ENCODE assay signal across 29 cellular contexts in the genomic region with DNA sequence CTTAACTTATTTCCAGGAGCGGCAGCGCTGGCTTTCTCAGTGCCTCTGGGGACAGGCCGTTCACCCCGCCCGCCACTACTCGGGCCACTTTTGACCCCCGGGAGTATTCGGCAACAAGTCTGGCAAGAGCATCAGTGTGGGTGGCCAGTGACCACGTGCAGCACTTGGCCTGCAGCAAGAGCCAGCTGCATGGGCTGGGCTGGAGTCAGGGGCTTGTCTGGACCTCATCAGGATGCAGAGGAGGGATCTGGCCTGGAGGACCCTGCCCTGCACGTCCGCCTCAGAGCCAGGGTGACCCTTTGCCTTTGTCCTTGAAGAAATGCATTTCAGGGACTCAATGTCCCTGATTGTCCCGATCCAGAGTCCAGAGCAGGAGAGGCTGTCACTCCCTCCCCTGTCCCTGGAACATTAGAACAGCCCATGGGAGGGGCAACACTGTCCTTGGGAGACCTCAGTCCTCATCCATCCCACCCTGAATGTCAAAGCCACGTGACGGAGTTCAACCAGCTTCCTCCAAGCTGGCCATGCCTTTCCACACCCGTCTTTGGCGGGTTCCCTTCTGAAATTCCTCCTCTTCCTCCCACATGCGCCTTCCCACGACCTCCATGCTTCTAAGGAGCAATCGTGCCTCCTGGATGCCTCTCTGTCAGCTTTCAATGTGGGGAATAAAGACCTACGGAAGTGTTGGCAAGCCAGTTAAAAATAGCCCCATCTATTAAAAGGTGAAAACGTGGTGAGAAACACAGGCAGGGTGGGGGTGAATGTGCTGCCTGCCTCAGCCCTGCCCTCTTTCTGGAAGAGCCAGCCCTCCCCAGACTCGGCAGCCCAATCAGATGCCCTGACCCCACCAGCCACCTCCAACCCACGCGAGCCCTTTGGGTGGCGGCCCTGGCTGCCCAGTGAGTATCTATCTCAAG.
A peak's percentile ranks its signal among the peaks of the same experiment; 100 is the strongest.
DNase-seq lines count a peak whose midpoint lies in the region; ATAC-seq, FAIRE-seq and TF ChIP-seq lines count a peak whose summit lies in the region.
"Had no signal": no experiment of that assay in that cellular context is flagged by ENCODE, and none has a peak within 500 bp of the region (broad histone marks: within the 10 kb centered on the region; RNA-seq: fewer than 3 reads in every experiment).

No MANE protein-coding gene starts in this region.

- H2AFZ ChIP-seq in SK-N-SH (ENCODE audit: low read depth) = no peak overlapping the region
- H2AFZ ChIP-seq: PC-9 had no signal

- H3K4me2 ChIP-seq in SK-N-SH = no peak overlapping the region
- H3K4me2 ChIP-seq: KMS-11, PC-9 had no signal

- ATAC-seq in SK-N-SH treated with all-trans-retinoic acid at 6 μM for 48 hours = no peak
- ATAC-seq in lung (ENCODE audit: insufficient read depth, low FRiP score) = peak; percentile 37
- ATAC-seq in foreskin keratinocyte = no peak
- ATAC-seq: natural killer cell, pancreas, T-cell had no signal

- no peak for TF ChIP-seq POLR2A in suprapubic skin (IDR thresholded peaks at IDR 0.05)

- H3K27me3 ChIP-seq in SK-N-SH (ENCODE audit: insufficient read depth) (no peaks in the 10 kb centered on the region), lung (ENCODE audit: control insufficient read depth, insufficient read depth) (no peaks in the 10 kb centered on the region), suprapubic skin (peaks cover 44% of the 10 kb centered on the region), foreskin keratinocyte (no peaks in the 10 kb centered on the region)
- H3K27me3 ChIP-seq: pancreas, right lobe of liver had no signal

- H3K36me3 Mint-ChIP-seq in type B pancreatic cell = no peaks in the 10 kb centered on the region
- H3K36me3 Mint-ChIP-seq: activated naive CD8-positive, alpha-beta T cell treated with anti-CD3 and anti-CD28 coated beads, Interleukin-2, amount 10 ng/mL, durations not matched to agents 7 days and 5 days; natural killer cell; T-cell had no signal

- peak; percentile 45 for FAIRE-seq in endometrium (lab: Jason Lieb, UNC)
- FAIRE-seq: G401.6, HTR-8/SVneo, keratinocyte, pancreas had no signal

- no peaks in the 10 kb centered on the region for H3K9me2 ChIP-seq in SK-N-SH

- no peaks in the 10 kb centered on the region for H4K20me1 ChIP-seq in SK-N-SH (ENCODE audit: insufficient read depth)

- H3K27me3 Mint-ChIP-seq in type B pancreatic cell = peaks cover 80% of the 10 kb centered on the region
- H3K27me3 Mint-ChIP-seq: activated naive CD8-positive, alpha-beta T cell treated with anti-CD3 and anti-CD28 coated beads, Interleukin-2, amount 10 ng/mL, durations not matched to agents 7 days and 5 days; stimulated activated naive CD8-positive, alpha-beta T cell treated with anti-CD3 and anti-CD28 coated beads, Interleukin-15, Interleukin-2, amounts not matched to agents 100 ng/mL and 50 ng/mL, for 24 hours had no signal

- peak overlapping the region; percentile 44 for H3K4me3 Mint-ChIP-seq in type B pancreatic cell
- H3K4me3 Mint-ChIP-seq: activated naive CD8-positive, alpha-beta T cell treated with anti-CD3 and anti-CD28 coated beads, Interleukin-2, amount 10 ng/mL, durations not matched to agents 7 days and 5 days; natural killer cell; stimulated activated naive CD8-positive, alpha-beta T cell treated with anti-CD3 and anti-CD28 coated beads, Interleukin-15, Interleukin-2, amounts not matched to agents 100 ng/mL and 50 ng/mL, for 24 hours; T-cell had no signal

- H3K9me3 Mint-ChIP-seq in type B pancreatic cell = no peaks in the 10 kb centered on the region
- H3K9me3 Mint-ChIP-seq: activated naive CD8-positive, alpha-beta T cell treated with anti-CD3 and anti-CD28 coated beads, Interleukin-2, amount 10 ng/mL, durations not matched to agents 7 days and 5 days; natural killer cell; stimulated activated naive CD8-positive, alpha-beta T cell treated with anti-CD3 and anti-CD28 coated beads, Interleukin-15, Interleukin-2, amounts not matched to agents 100 ng/mL and 50 ng/mL, for 24 hours; T-cell had no signal

- DNase-seq in SK-N-SH (peak; percentile 60), lung (ENCODE audit: low spot score) (no peak), type B pancreatic cell (ENCODE audit: extremely low spot score, unreplicated experiment) (no peak), suprapubic skin (ENCODE audit: low spot score in 2 of 2) (no peak), NCI-H345 treated with DMSO at 0.1 percent for 48 hours (lab: John Stamatoyannopoulos, UW; ENCODE audit: unreplicated experiment) (no peak), foreskin keratinocyte (no peak)
- DNase-seq: 8988T; activated CD4-positive, alpha-beta T cell treated with anti-CD3 and anti-CD28 coated beads, Interleukin-2, amount 50 U/mL, for 48 hours; activated CD8-positive, alpha-beta memory T cell treated with anti-CD3 and anti-CD28 coated beads, Interleukin-2, amount 50 U/mL, for 48 hours; activated naive CD8-positive, alpha-beta T cell treated with anti-CD3 and anti-CD28 coated beads, Interleukin-2, amount 10 ng/mL, durations not matched to agents 7 days and 5 days; DMS53; effector CD4-positive, alpha-beta T cell; erythroblast; natural killer cell; NCI-H1436 treated with DMSO at 0.1 percent for 48 hours; NCI-H510A treated with DMSO at 0.1 percent for 48 hours; PC-9; right lobe of liver; SIG-M5; T-cell; tibial artery had no signal

- no peak overlapping the region for H3K27ac Mint-ChIP-seq in type B pancreatic cell
- H3K27ac Mint-ChIP-seq: activated naive CD8-positive, alpha-beta T cell treated with anti-CD3 and anti-CD28 coated beads, Interleukin-2, amount 10 ng/mL, durations not matched to agents 7 days and 5 days; natural killer cell; stimulated activated naive CD8-positive, alpha-beta T cell treated with anti-CD3 and anti-CD28 coated beads, Interleukin-15, Interleukin-2, amounts not matched to agents 100 ng/mL and 50 ng/mL, for 24 hours; T-cell had no signal

- H3K4me1 ChIP-seq in SK-N-SH (ENCODE audit: control insufficient read depth in 1 of 2, insufficient read depth in 2 of 2, low read depth in 1 of 2, low read length in 1 of 2) (peaks cover 0 to 28% of the 10 kb centered on the region in 2 experiments; a peak in 1 of 4 replicates), lung (ENCODE audit: control insufficient read depth in 2 of 2, insufficient read depth in 2 of 2, low read length in 2 of 2) (no peaks in the 10 kb centered on the region), suprapubic skin (peaks cover 18% of the 10 kb centered on the region), foreskin keratinocyte (no peaks in the 10 kb centered on the region)
- H3K4me1 ChIP-seq: pancreas, right lobe of liver had no signal

- WGBS in SK-N-SH (ENCODE audit: low lambda C conversion rate) = 62% methylated on average over 21 of the region's 25 CpGs
- 38 to 55% methylated on average over 25 of the region's 25 CpGs for WGBS in lung, 2 donors
- 27% methylated on average over 25 of the region's 25 CpGs for WGBS in suprapubic skin

- no peak for TF ChIP-seq EP300 in SK-N-SH (IDR thresholded peaks at IDR 0.05; ENCODE audit: borderline replicate concordance in 1 of 2, low read depth in 1 of 2, low read length in 1 of 2)
- no peak for TF ChIP-seq EP300 in suprapubic skin (IDR thresholded peaks at IDR 0.05)

- H3K4me3 ChIP-seq in SK-N-SH (ENCODE audit: low read depth in 2 of 2, low read length in 1 of 2) = no peak overlapping the region
- H3K4me3 ChIP-seq in lung = no peak overlapping the region
- no peak overlapping the region for H3K4me3 ChIP-seq in suprapubic skin
- H3K4me3 ChIP-seq: pancreas, PC-9, right lobe of liver, tibial artery had no signal

- no peak for TF ChIP-seq RAD21 in SK-N-SH (IDR thresholded peaks at IDR 0.05; ENCODE audit: low read length)

- H3K27ac ChIP-seq in SK-N-SH (ENCODE audit: low read depth in 2 of 2, low read length in 1 of 2) = no peak overlapping the region
- no peak overlapping the region for H3K27ac ChIP-seq in lung (ENCODE audit: low read depth in 1 of 2, low read length in 1 of 2)
- H3K27ac ChIP-seq in suprapubic skin = no peak overlapping the region
- H3K27ac ChIP-seq in foreskin keratinocyte = no peak overlapping the region
- H3K27ac ChIP-seq: KMS-11, pancreas, PC-9, right lobe of liver, tibial artery had no signal

- H3K36me3 ChIP-seq in SK-N-SH (replicated peaks in 1 of 2; ENCODE audit: control insufficient read depth in 1 of 2, insufficient read depth in 2 of 2, low read length in 1 of 2) (no peaks in the 10 kb centered on the region), lung (ENCODE audit: control insufficient read depth in 2 of 2, insufficient read depth in 2 of 2, low read length in 2 of 2) (no peaks in the 10 kb centered on the region), suprapubic skin (no peaks in the 10 kb centered on the region)
- H3K36me3 ChIP-seq: pancreas, right lobe of liver, tibial artery had no signal

- POLR2A ChIA-PET in SK-N-SH (lab: Yijun Ruan, JAX) = no interaction called here

- H3K4me1 Mint-ChIP-seq in type B pancreatic cell (ENCODE audit: unreplicated experiment) = peaks cover 12% of the 10 kb centered on the region
- H3K4me1 Mint-ChIP-seq: activated naive CD8-positive, alpha-beta T cell treated with anti-CD3 and anti-CD28 coated beads, Interleukin-2, amount 10 ng/mL, durations not matched to agents 7 days and 5 days; natural killer cell had no signal

- CTCF ChIA-PET in SK-N-SH (lab: Yijun Ruan, JAX) = interaction anchor here (0.9 kb wide), 1 partner anchor 25 kb away, joined by 4 read pairs; no protein-coding TSS in a partner anchor

- TF ChIP-seq CTCF in SK-N-SH (IDR thresholded peaks at IDR 0.05) (no peak), lung (IDR thresholded peaks at IDR 0.05; ENCODE audit: control extremely low read depth, extremely low read depth) (no peak), type B pancreatic cell (conservative IDR thresholded peaks at IDR 0.05) (no peak), suprapubic skin (IDR thresholded peaks at IDR 0.05) (no peak), foreskin keratinocyte (conservative IDR thresholded peaks at IDR 0.05) (no peak)

- H3K9ac ChIP-seq in SK-N-SH = no peak overlapping the region
- H3K9ac ChIP-seq: KMS-11 had no signal

- no peaks in the 10 kb centered on the region for H3K79me2 ChIP-seq in SK-N-SH (ENCODE audit: insufficient read depth)

- H3K9me3 ChIP-seq in SK-N-SH (no peaks in the 10 kb centered on the region), lung (ENCODE audit: control insufficient read depth in 2 of 2, insufficient read depth in 1 of 2, low read length in 1 of 2) (peaks cover 0 to 4% of the 10 kb centered on the region in 2 donors), suprapubic skin (no peaks in the 10 kb centered on the region)
- H3K9me3 ChIP-seq: pancreas, right lobe of liver, tibial artery had no signal

- no peaks in the 10 kb centered on the region for H3F3A ChIP-seq in SK-N-SH (replicated peaks; ENCODE audit: insufficient read depth)

TF ChIP-seq in SK-N-SH, 30 proteins besides CTCF, POLR2A, EP300 and RAD21 (continues in another document):
- no peak for TF ChIP-seq JUND (IDR thresholded peaks at IDR 0.05)
- TF ChIP-seq RCOR1 (IDR thresholded peaks at IDR 0.05; ENCODE audit: low read length) = no peak
- no peak for TF ChIP-seq CHD2 (IDR thresholded peaks at IDR 0.05; ENCODE audit: low read length, partially characterized antibody)
- TF ChIP-seq YY1 (IDR thresholded peaks at IDR 0.05; ENCODE audit: low read depth) = no peak

TF ChIP-seq in SK-N-SH treated with all-trans-retinoic acid at 6 μM for 48 hours, 23 proteins besides CTCF, POLR2A, EP300 and RAD21 (continues in another document):
- TF ChIP-seq ZFP30 (CRISPR knock-in tag; IDR thresholded peaks at IDR 0.05) = no peak
